Comparison of ENCODE assay signal across 17 cellular contexts in the genomic region with DNA sequence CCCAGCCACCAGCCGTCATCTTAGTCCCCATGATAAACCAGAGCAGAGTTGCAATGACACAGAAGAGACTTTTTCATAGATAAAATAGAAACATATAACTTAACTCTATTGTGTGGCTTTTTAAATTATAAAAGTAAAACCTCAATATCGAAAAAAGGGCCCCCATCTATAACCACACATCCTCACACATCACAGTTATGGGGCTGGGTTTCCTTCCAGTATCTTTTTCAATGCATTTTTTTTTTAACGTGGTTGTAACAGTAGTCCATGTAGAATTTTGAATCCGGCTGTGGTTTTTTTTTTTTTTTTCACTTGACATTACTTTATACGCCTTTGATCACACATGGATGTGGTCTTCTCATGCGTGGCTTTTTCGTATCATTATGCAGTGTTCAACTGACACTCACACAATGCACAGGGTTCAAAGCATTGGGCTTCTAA.
A peak's percentile ranks its signal among the peaks of the same experiment; 100 is the strongest.
DNase-seq lines count a peak whose midpoint lies in the region; ATAC-seq lines count a peak whose summit lies in the region.
"Had no signal": no experiment of that assay in that cellular context is flagged by ENCODE, and none has a peak within 500 bp of the region (broad histone marks: within the 10 kb centered on the region; RNA-seq: fewer than 3 reads in every experiment).

No MANE protein-coding gene starts in this region.

- H3K36me3 Mint-ChIP-seq in activated naive CD4-positive, alpha-beta T cell treated with anti-CD3 and anti-CD28 coated beads for 36 hours (ENCODE audit: low read depth), result no peaks in the 10 kb centered on the region
- no peaks in the 10 kb centered on the region for H3K36me3 Mint-ChIP-seq in T-helper 1 cell treated with Interleukin-12 subunit alpha and Interleukin-12 subunit beta and Interleukin-4 antibody, amounts not matched to agents 30 μg/mL and 1 μg/mL, for 36 hours (ENCODE audit: low read depth)
- peaks cover 12% of the 10 kb centered on the region for H3K36me3 Mint-ChIP-seq in stimulated activated effector memory CD8-positive, alpha-beta T cell treated with anti-CD3 and anti-CD28 coated beads, Interleukin-12 subunit alpha, Interleukin-12 subunit beta, amount 100 ng/mL, for 72 hours
- H3K36me3 Mint-ChIP-seq: mesothelial cell of epicardium had no signal

- peaks cover 22% of the 10 kb centered on the region for H3K4me1 Mint-ChIP-seq in activated naive CD4-positive, alpha-beta T cell treated with anti-CD3 and anti-CD28 coated beads for 36 hours (ENCODE audit: low read depth)
- H3K4me1 Mint-ChIP-seq in T-helper 1 cell treated with Interleukin-12 subunit alpha and Interleukin-12 subunit beta and Interleukin-4 antibody, amounts not matched to agents 30 μg/mL and 1 μg/mL, for 36 hours (ENCODE audit: low read depth), result peaks cover 14% of the 10 kb centered on the region
- H3K4me1 Mint-ChIP-seq in stimulated activated effector memory CD8-positive, alpha-beta T cell treated with anti-CD3 and anti-CD28 coated beads, Interleukin-12 subunit alpha, Interleukin-12 subunit beta, amount 100 ng/mL, for 72 hours, result peaks cover 33% of the 10 kb centered on the region
- H3K4me1 Mint-ChIP-seq: mesothelial cell of epicardium had no signal

- ATAC-seq in stimulated activated effector memory CD8-positive, alpha-beta T cell treated with anti-CD3 and anti-CD28 coated beads, Interleukin-12 subunit alpha, Interleukin-12 subunit beta, amount 100 ng/mL, for 72 hours, result peak; percentile 63
- ATAC-seq: left lobe of liver had no signal

- CTCF ChIA-PET in activated naive CD4-positive, alpha-beta T cell treated with anti-CD3 and anti-CD28 coated beads for 36 hours (lab: Charles Lee), result interaction anchor here (0.7 to 3.6 kb wide), 4 partner anchors 20 to 628 kb away, joined by 3 to 9 read pairs (median 3); no protein-coding TSS in a partner anchor

- DNase-seq in activated naive CD4-positive, alpha-beta T cell treated with anti-CD3 and anti-CD28 coated beads for 36 hours, result peak; percentile 37
- no peak for DNase-seq in activated naive CD4-positive, alpha-beta T cell treated with Interleukin-2 at 50 U/mL for 16 hours
- DNase-seq in central memory CD4-positive, alpha-beta T cell, result peak; percentile 87
- no peak for DNase-seq in stimulated activated effector memory CD8-positive, alpha-beta T cell treated with anti-CD3 and anti-CD28 coated beads, Interleukin-12 subunit alpha, Interleukin-12 subunit beta, amount 100 ng/mL, for 72 hours (ENCODE audit: low spot score in 2 of 2)
- DNase-seq in activated effector memory CD4-positive, alpha-beta T cell treated with Interleukin-2 at 50 U/mL for 16 hours, result no peak
- DNase-seq in NCI-H524 (lab: John Stamatoyannopoulos, UW) (no peak), head of caudate nucleus (no peak)
- DNase-seq: dermis blood vessel endothelial cell, foreskin melanocyte, NCI-H1436, NCI-H2171 treated with DMSO at 0.1 percent for 48 hours, nucleus accumbens, PC-9 had no signal

- intact Hi-C loops in activated naive CD4-positive, alpha-beta T cell treated with anti-CD3 and anti-CD28 coated beads for 36 hours (cut with micrococcal nuclease), result loop anchor here (2.0 to 5.0 kb wide), 2 partner anchors 77 to 315 kb away; partner anchors contain the start of gene CFAP77
- intact Hi-C loops in head of caudate nucleus (cut with DNase I), result no loop called here

- no peaks in the 10 kb centered on the region for H3K9me3 Mint-ChIP-seq in activated naive CD4-positive, alpha-beta T cell treated with anti-CD3 and anti-CD28 coated beads for 36 hours
- no peaks in the 10 kb centered on the region for H3K9me3 Mint-ChIP-seq in T-helper 1 cell treated with Interleukin-12 subunit alpha and Interleukin-12 subunit beta and Interleukin-4 antibody, amounts not matched to agents 30 μg/mL and 1 μg/mL, for 36 hours
- H3K9me3 Mint-ChIP-seq in stimulated activated effector memory CD8-positive, alpha-beta T cell treated with anti-CD3 and anti-CD28 coated beads, Interleukin-12 subunit alpha, Interleukin-12 subunit beta, amount 100 ng/mL, for 72 hours, result no peaks in the 10 kb centered on the region
- H3K9me3 Mint-ChIP-seq: mesothelial cell of epicardium had no signal

- peaks cover 51% of the 10 kb centered on the region for H3K27me3 Mint-ChIP-seq in activated naive CD4-positive, alpha-beta T cell treated with anti-CD3 and anti-CD28 coated beads for 36 hours (ENCODE audit: low read depth)
- peaks cover 60% of the 10 kb centered on the region for H3K27me3 Mint-ChIP-seq in T-helper 1 cell treated with Interleukin-12 subunit alpha and Interleukin-12 subunit beta and Interleukin-4 antibody, amounts not matched to agents 30 μg/mL and 1 μg/mL, for 36 hours (ENCODE audit: low read depth)

- peak overlapping the region; percentile 65 for H3K27ac Mint-ChIP-seq in activated naive CD4-positive, alpha-beta T cell treated with anti-CD3 and anti-CD28 coated beads for 36 hours
- peak overlapping the region; percentile 89 for H3K27ac Mint-ChIP-seq in T-helper 1 cell treated with Interleukin-12 subunit alpha and Interleukin-12 subunit beta and Interleukin-4 antibody, amounts not matched to agents 30 μg/mL and 1 μg/mL, for 36 hours
- H3K27ac Mint-ChIP-seq in stimulated activated effector memory CD8-positive, alpha-beta T cell treated with anti-CD3 and anti-CD28 coated beads, Interleukin-12 subunit alpha, Interleukin-12 subunit beta, amount 100 ng/mL, for 72 hours, result peak overlapping the region; percentile 66
- H3K27ac Mint-ChIP-seq: GM23338, mesothelial cell of epicardium had no signal

- H3K4me3 Mint-ChIP-seq in activated naive CD4-positive, alpha-beta T cell treated with anti-CD3 and anti-CD28 coated beads for 36 hours, result peak overlapping the region; percentile 39
- peak overlapping the region; percentile 73 for H3K4me3 Mint-ChIP-seq in T-helper 1 cell treated with Interleukin-12 subunit alpha and Interleukin-12 subunit beta and Interleukin-4 antibody, amounts not matched to agents 30 μg/mL and 1 μg/mL, for 36 hours
- peak overlapping the region; percentile 50 for H3K4me3 Mint-ChIP-seq in stimulated activated effector memory CD8-positive, alpha-beta T cell treated with anti-CD3 and anti-CD28 coated beads, Interleukin-12 subunit alpha, Interleukin-12 subunit beta, amount 100 ng/mL, for 72 hours
- H3K4me3 Mint-ChIP-seq: GM23338, mesothelial cell of epicardium had no signal

Comparison
In these comparisons a context has a peak if more than half of its experiments do, and no peak if none do; other contexts are left out.
1. DNase-seq: peak in activated naive CD4-positive, alpha-beta T cell treated with anti-CD3 and anti-CD28 coated beads for 36 hours (single experiment) and central memory CD4-positive, alpha-beta T cell (single experiment); none in activated naive CD4-positive, alpha-beta T cell treated with Interleukin-2 at 50 U/mL for 16 hours (single experiment), stimulated activated effector memory CD8-positive, alpha-beta T cell treated with anti-CD3 and anti-CD28 coated beads, Interleukin-12 subunit alpha, Interleukin-12 subunit beta, amount 100 ng/mL, for 72 hours (0 of 2), activated effector memory CD4-positive, alpha-beta T cell treated with Interleukin-2 at 50 U/mL for 16 hours (single experiment), NCI-H524 (0 of 2) and head of caudate nucleus (0 of 42).
2. Peak in every context shown above with its lines, with median percentiles within 50 percentile points of each other: H3K27ac Mint-ChIP-seq and H3K4me3 Mint-ChIP-seq.